17 cellular contexts compared by ENCODE assay signal in the genomic region with DNA sequence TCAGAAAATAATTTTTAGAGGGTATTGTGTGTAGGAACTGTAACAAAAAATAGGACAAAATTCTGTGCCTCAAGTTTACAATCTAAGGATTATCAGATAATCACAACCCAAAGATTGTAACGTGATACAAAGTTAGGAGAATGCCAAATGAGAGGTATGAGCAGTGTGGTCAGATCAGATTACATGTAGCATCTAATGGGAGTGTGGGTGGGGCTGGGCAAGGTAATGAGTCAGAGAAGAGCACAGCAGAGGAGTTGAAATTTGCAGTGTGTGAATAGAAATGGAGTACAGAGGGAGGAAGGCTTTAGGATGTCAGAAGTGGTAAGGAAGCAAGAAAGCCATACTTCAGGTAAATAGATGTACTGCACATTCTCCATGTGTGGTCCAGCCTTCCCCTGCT.
A peak's percentile ranks its signal among the peaks of the same experiment; 100 is the strongest.
DNase-seq lines count a peak whose midpoint lies in the region; ATAC-seq lines count a peak whose summit lies in the region.
"Had no signal": no experiment of that assay in that cellular context is flagged by ENCODE, and none has a peak within 500 bp of the region (broad histone marks: within the 10 kb centered on the region; RNA-seq: fewer than 3 reads in every experiment).

No MANE protein-coding gene starts in this region.

- H3K9me3 ChIP-seq in SJCRH30 (replicated peaks), result no peaks in the 10 kb centered on the region
- H3K9me3 ChIP-seq: neutrophil had no signal

- no peaks in the 10 kb centered on the region for H3K4me1 ChIP-seq in SJCRH30

- no peaks in the 10 kb centered on the region for H3K27me3 ChIP-seq in SJCRH30
- H3K27me3 ChIP-seq: neutrophil had no signal

- H3K4me3 ChIP-seq in SJCRH30, result no peak overlapping the region
- H3K4me3 ChIP-seq: smooth muscle cell had no signal

- DNase-seq in SIG-M5 treated with dmso at 0.1 percent for 504 hours (lab: John Stamatoyannopoulos, UW; ENCODE audit: unreplicated experiment), result peak; percentile 4
- DNase-seq in SIG-M5 (lab: John Stamatoyannopoulos, UW), result no peak
- peak; percentile 2 to 4 for DNase-seq in SJCRH30
- DNase-seq in fibroblast of the conjunctiva (ENCODE audit: low read depth), result peak; percentile 51
- DNase-seq in stimulated activated naive CD4-positive, alpha-beta T cell treated with Interleukin-2 at 50 U/mL for 16 hours (lab: John Stamatoyannopoulos, UW), result no peak
- no peak for DNase-seq in NCI-H1092 (lab: John Stamatoyannopoulos, UW)
- DNase-seq: ACHN; activated B cell treated with CpG ODN at 0.5 μM for 24 hours; activated naive CD4-positive, alpha-beta T cell treated with anti-CD3 and anti-CD28 coated beads, Interleukin-2, amount 50 U/mL, for 16 hours; cerebellar nuclear complex; NCI-H2081 treated with DMSO at 0.1 percent for 48 hours; T-cell had no signal

- no peak for ATAC-seq in GM21447 (IDR thresholded peaks at IDR 0.05; ENCODE audit: unreplicated experiment)
- ATAC-seq in GM19023 (IDR thresholded peaks at IDR 0.05; ENCODE audit: unreplicated experiment), result no peak
- ATAC-seq: T-cell had no signal

- no peaks in the 10 kb centered on the region for H3K36me3 ChIP-seq in SJCRH30
- H3K36me3 ChIP-seq: neutrophil had no signal

- H3K27ac ChIP-seq in SJCRH30, result no peak overlapping the region
- H3K27ac ChIP-seq: KMS-11, neutrophil had no signal

Comparison
In these comparisons a context has a peak if more than half of its experiments do, and no peak if none do; other contexts are left out.
1. DNase-seq: peak in SIG-M5 treated with dmso at 0.1 percent for 504 hours (single experiment), SJCRH30 (2 of 2) and fibroblast of the conjunctiva (single experiment); none in SIG-M5 (single experiment), stimulated activated naive CD4-positive, alpha-beta T cell treated with Interleukin-2 at 50 U/mL for 16 hours (single experiment) and NCI-H1092 (single experiment).